ENCODE assay signal across 1 cellular context in the genomic region with DNA sequence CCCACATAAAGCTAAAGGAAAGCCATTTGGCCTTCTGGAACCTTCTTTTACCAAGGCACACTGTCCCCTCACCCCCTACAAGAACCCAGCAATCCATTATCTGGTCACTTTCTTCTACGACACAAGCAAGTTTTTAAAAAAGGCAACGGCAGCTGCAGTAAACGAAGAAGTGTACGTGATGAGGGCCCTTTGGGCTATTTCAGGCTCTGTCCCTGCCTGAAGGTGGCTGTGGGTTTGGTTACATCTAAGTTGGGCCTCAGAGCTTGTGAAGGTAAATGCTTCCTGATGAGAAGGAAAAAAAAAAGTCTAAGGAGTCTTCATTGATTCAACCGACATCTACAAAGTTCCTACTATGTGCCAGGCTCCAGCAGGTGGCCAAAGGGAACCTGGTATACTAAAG.
TF ChIP-seq lines count a peak whose summit lies in the region.

No MANE protein-coding gene starts in this region.

TF ChIP-seq in H1, 55 proteins besides CTCF, POLR2A, EP300 and RAD21:
- no peak for TF ChIP-seq CHD2 (IDR thresholded peaks at IDR 0.05; ENCODE audit: low read length)
- TF ChIP-seq SUZ12 (IDR thresholded peaks at IDR 0.05; ENCODE audit: low read length): no peak
- TF ChIP-seq TAF7 (optimal IDR thresholded peaks at IDR 0.05; ENCODE audit: borderline replicate concordance, low read depth, low read length): no peak
- TF ChIP-seq HDAC2 (IDR thresholded peaks at IDR 0.05; ENCODE audit: borderline replicate concordance in 1 of 2, low read depth in 2 of 2, low read length in 2 of 2): no peak
- TF ChIP-seq EZH2 (IDR thresholded peaks at IDR 0.05; ENCODE audit: low read depth, low read length, severe bottlenecking): no peak
- no peak for TF ChIP-seq SIRT6 (IDR thresholded peaks at IDR 0.05; ENCODE audit: low read length)
- no peak for TF ChIP-seq ATF3 (IDR thresholded peaks at IDR 0.05; ENCODE audit: insufficient read depth, low read depth, low read length)
- no peak for TF ChIP-seq GTF2F1 (IDR thresholded peaks at IDR 0.05; ENCODE audit: borderline replicate concordance, low read depth, low read length)
- TF ChIP-seq HDAC6 (IDR thresholded peaks at IDR 0.05; ENCODE audit: low read depth, low read length): no peak
